Comparison of ENCODE assay signal across 10 cellular contexts in the genomic region with DNA sequence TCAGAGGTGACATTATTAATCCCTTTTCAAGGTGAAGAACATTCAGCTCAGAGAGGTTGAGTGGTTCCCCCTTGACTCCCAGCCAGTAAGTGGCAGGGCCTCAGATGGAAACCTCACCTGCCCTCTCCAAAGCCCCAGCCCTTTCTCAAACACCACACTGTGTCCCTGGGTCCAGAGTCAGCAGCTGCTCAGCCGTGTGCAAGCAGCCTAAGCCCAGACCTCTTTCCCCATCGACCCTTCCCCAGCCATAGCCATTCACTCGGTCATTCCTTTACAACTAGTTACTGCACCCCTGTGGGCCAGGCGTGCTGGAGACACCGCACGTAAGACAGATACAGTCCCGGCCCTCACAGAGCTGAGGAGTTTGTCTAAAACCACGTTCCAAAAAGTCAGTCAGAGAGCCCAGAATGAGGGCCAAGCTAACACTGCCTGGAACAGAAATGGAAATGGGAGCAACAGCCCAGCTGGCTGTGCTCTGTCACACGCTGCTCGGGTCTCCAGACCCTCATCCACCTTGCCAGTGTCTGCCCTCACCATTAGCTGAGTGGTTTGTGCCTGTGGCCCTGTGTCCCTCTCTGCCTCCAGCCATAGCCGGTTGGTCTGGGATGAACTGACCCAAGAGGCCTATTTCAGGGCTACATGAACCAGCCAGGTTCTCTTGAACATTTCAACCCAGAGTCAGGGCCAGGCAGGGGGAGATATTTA. TPM values are rescaled to one million over a fixed set of nuclear protein-coding genes. Genes with fewer than 3 reads are reported as not detected.
DNase-seq lines count a peak whose midpoint lies in the region; ATAC-seq and TF ChIP-seq lines count a peak whose summit lies in the region.
"Had no signal": no experiment of that assay in that cellular context is flagged by ENCODE, and none has a peak within 500 bp of the region (broad histone marks: within the 10 kb centered on the region; RNA-seq: fewer than 3 reads in every experiment).

No MANE protein-coding gene starts in this region.

- intact Hi-C loops in right cardiac atrium (cut with DNase I): no loop called here
- intact Hi-C loops in prostate gland (cut with DNase I): loop anchor here (10.0 kb wide), 1 partner anchor 50 kb away; no protein-coding TSS in a partner anchor

- peak; percentile 7 to 8 for ATAC-seq in right cardiac atrium
- no peak for ATAC-seq in HG03280 (IDR thresholded peaks at IDR 0.05; ENCODE audit: unreplicated experiment)
- no peak for ATAC-seq in GM18511 (IDR thresholded peaks at IDR 0.05; ENCODE audit: unreplicated experiment)

- peak overlapping the region; percentile 56 to 87 (median 70) for H3K4me2 ChIP-seq in BLaER1 treated with 17β-estradiol and CSF1 and Interleukin-3, amounts not matched to agents 10 nM and 100 nM

- peak overlapping the region in 3 of 11 experiments; percentile 14 to 40 (median 19); a peak in 2 of 22 replicates for H3K27ac ChIP-seq in BLaER1 treated with 17β-estradiol and CSF1 and Interleukin-3, amounts not matched to agents 10 nM and 100 nM
- peak overlapping the region; percentile 79 for H3K27ac ChIP-seq in VCaP
- H3K27ac ChIP-seq in right cardiac atrium (ENCODE audit: low read length): peak overlapping the region; percentile 56
- peak overlapping the region; percentile 52 to 60 for H3K27ac ChIP-seq in prostate gland

- peak in 2 of 3 donors; percentile 51 to 75 for DNase-seq in right cardiac atrium
- no peak for DNase-seq in prostate gland (ENCODE audit: low spot score)
- DNase-seq in NCI-H2107 treated with DMSO at 0.1 percent for 48 hours (lab: John Stamatoyannopoulos, UW; ENCODE audit: unreplicated experiment): no peak
- no peak for DNase-seq in DMS153 treated with DMSO at 0.1 percent for 48 hours (lab: John Stamatoyannopoulos, UW; ENCODE audit: unreplicated experiment)
- DNase-seq: NCI-H526 had no signal

- no peak for TF ChIP-seq CTCF in VCaP (conservative IDR thresholded peaks at IDR 0.05)
- TF ChIP-seq CTCF in prostate gland (IDR thresholded peaks at IDR 0.05): no peak

- H3K36me3 ChIP-seq in BLaER1 treated with 17β-estradiol and CSF1 and Interleukin-3, amounts not matched to agents 10 nM and 100 nM: peaks cover 47 to 95% (median 81%) of the 10 kb centered on the region in 11 experiments
- no peaks in the 10 kb centered on the region for H3K36me3 ChIP-seq in prostate gland

- WGBS in right cardiac atrium: 56% methylated on average over 11 of the region's 11 CpGs
- 77% methylated on average over 11 of the region's 11 CpGs for WGBS in prostate gland

- peak overlapping the region in 4 of 11 experiments; percentile 10 to 53 (median 20); a peak in 6 of 22 replicates for H3K9ac ChIP-seq in BLaER1 treated with 17β-estradiol and CSF1 and Interleukin-3, amounts not matched to agents 10 nM and 100 nM

- H3K4me1 ChIP-seq in BLaER1 treated with 17β-estradiol and CSF1 and Interleukin-3, amounts not matched to agents 10 nM and 100 nM: peaks cover 20 to 43% (median 22%) of the 10 kb centered on the region in 10 experiments
- peaks cover 19% of the 10 kb centered on the region for H3K4me1 ChIP-seq in right cardiac atrium (ENCODE audit: control insufficient read depth, insufficient read depth, low read length)
- H3K4me1 ChIP-seq in prostate gland (replicated peaks): peaks cover 8% of the 10 kb centered on the region

- H4K20me1 ChIP-seq in BLaER1 treated with 17β-estradiol and CSF1 and Interleukin-3, amounts not matched to agents 10 nM and 100 nM: peaks cover 5 to 45% (median 10%) of the 10 kb centered on the region in 11 experiments; a peak in 10 of 22 replicates

- no peaks in the 10 kb centered on the region for H3K27me3 ChIP-seq in BLaER1 treated with 17β-estradiol and CSF1 and Interleukin-3, amounts not matched to agents 10 nM and 100 nM
- no peaks in the 10 kb centered on the region for H3K27me3 ChIP-seq in right cardiac atrium (ENCODE audit: control insufficient read depth, insufficient read depth)
- H3K27me3 ChIP-seq in prostate gland (replicated peaks; ENCODE audit: insufficient read depth): no peaks in the 10 kb centered on the region

- no peak overlapping the region for H3K4me3 ChIP-seq in BLaER1 treated with 17β-estradiol and CSF1 and Interleukin-3, amounts not matched to agents 10 nM and 100 nM
- no peak overlapping the region for H3K4me3 ChIP-seq in right cardiac atrium (ENCODE audit: low read length)
- H3K4me3 ChIP-seq in prostate gland: no peak overlapping the region

- no peak for TF ChIP-seq POLR2A in prostate gland (IDR thresholded peaks at IDR 0.05)

- peaks cover 0 to 12% (median 0%) of the 10 kb centered on the region in 11 experiments; a peak in 7 of 22 replicates for H3K9me3 ChIP-seq in BLaER1 treated with 17β-estradiol and CSF1 and Interleukin-3, amounts not matched to agents 10 nM and 100 nM (replicated peaks in 1 of 11)
- no peaks in the 10 kb centered on the region for H3K9me3 ChIP-seq in right cardiac atrium (ENCODE audit: control insufficient read depth, low read length)
- no peaks in the 10 kb centered on the region for H3K9me3 ChIP-seq in prostate gland

RNA-seq across cellular contexts. Expression of a gene that starts 29.6 kb away (rescaled TPM):
- total RNA-seq in right cardiac atrium (1 to 10 TPM in 1 of 4 donors, under 1 TPM in 3; 0.48 to 1.1 (median 0.64) TPM), prostate gland (1 to 10 TPM; 1.5 to 3.5 TPM)
- 0.34 TPM for polyA plus RNA-seq in right cardiac atrium
- total RNA-seq: SK-MEL-5 had no signal

RNA-seq across cellular contexts. Expression of a gene that starts 55.1 kb away (rescaled TPM):
- under 1 TPM; 0.51 to 0.78 (median 0.62) TPM for total RNA-seq in right cardiac atrium
- polyA plus RNA-seq in right cardiac atrium: 0.32 TPM
- total RNA-seq in prostate gland: 1 to 10 TPM; 2.0 to 2.4 TPM
- total RNA-seq: SK-MEL-5 had no signal

Comparison
In these comparisons a context has a peak if more than half of its experiments do, and no peak if none do; other contexts are left out.
1. ATAC-seq: peak in right cardiac atrium (2 of 2); none in HG03280 (single experiment) and GM18511 (single experiment).
2. DNase-seq: peak in right cardiac atrium (2 of 3); none in prostate gland (single experiment), NCI-H2107 treated with DMSO at 0.1 percent for 48 hours (single experiment) and DMS153 treated with DMSO at 0.1 percent for 48 hours (single experiment).